Comparison of ENCODE assay signal across 10 cellular contexts in the genomic region with DNA sequence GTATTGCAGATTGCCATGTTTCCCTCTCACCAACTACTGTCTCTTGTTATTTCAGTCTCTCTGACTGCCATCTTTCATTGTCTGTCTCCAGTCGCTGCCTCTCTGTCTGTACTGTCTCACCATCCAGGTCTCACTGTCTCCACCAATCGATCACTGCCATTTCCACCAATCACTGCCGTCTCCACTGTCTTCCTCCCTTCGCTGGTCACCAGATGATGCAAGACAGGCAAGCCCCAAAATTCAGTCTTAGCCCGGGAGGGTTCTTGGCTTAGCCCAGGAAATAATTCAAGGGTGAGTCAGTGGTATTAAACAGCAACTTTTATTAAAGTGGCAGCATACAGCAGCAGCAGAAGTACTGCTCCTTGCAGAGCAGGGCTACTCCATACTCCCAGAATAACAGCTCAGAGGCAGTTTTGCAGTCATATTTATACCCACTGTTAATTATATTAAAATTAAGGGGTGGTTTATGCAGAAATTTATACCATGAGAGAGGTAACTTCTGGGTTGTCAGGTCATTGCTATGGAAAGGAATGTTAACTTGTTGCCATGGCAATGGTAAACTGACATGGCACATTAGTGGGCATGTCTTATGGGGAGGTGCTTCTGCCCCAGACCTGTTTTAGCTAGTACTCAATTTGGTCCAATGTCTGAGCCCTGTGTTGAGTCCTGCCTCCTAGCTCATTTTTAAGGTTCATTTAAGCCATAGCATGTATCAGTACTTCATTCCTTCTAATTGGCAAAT. TPM values are rescaled to one million over a fixed set of nuclear protein-coding genes. Genes with fewer than 3 reads are reported as not detected.
DNase-seq lines count a peak whose midpoint lies in the region; ATAC-seq, FAIRE-seq and TF ChIP-seq lines count a peak whose summit lies in the region.
"Had no signal": no experiment of that assay in that cellular context is flagged by ENCODE, and none has a peak within 500 bp of the region (broad histone marks: within the 10 kb centered on the region; RNA-seq: fewer than 3 reads in every experiment).

No MANE protein-coding gene starts in this region.

- no peak overlapping the region for H3K4me3 ChIP-seq in heart left ventricle
- H3K4me3 ChIP-seq: BLaER1 treated with 17β-estradiol and CSF1 and Interleukin-3, amounts not matched to agents 10 nM and 100 nM had no signal

- 40 to 48% (median 44%) methylated on average over 5 of the region's 5 CpGs for WGBS in heart left ventricle, 4 donors

- FAIRE-seq in urothelium cell line (lab: Jason Lieb, UNC) = peak; percentile 92

- DNase-seq in heart left ventricle (peak in 1 of 5 donors; percentile 30), Right ventricle myocardium superior (no peak), T1000 (lab: John Stamatoyannopoulos, UW) (peak; percentile 81), hepatic stellate cell (ENCODE audit: low spot score) (peak; percentile 95), urothelium cell line (ENCODE audit: low spot score) (peak; percentile 89), NCI-H2107 treated with DMSO at 0.1 percent for 48 hours (lab: John Stamatoyannopoulos, UW; ENCODE audit: unreplicated experiment) (no peak), retina (no peak)
- DNase-seq in activated T-cell treated with anti-CD3 and anti-CD28 coated beads, Interleukin-2, amount 50 U/mL, for 48 hours = no peak
- DNase-seq: NCI-H1048 had no signal

- TF ChIP-seq POLR2A in heart left ventricle (IDR thresholded peaks at IDR 0.05) = no peak

- intact Hi-C loops in heart left ventricle (cut with DNase I) = no loop called here
- intact Hi-C loops in Right ventricle myocardium superior (cut with DNase I) = no loop called here

- peaks cover 0 to 25% (median 4%) of the 10 kb centered on the region in 12 donors for H3K9me3 ChIP-seq in heart left ventricle

- H3K4me1 ChIP-seq in heart left ventricle = no peaks in the 10 kb centered on the region

- peak overlapping the region in 1 of 12 donors; percentile 58 for H3K27ac ChIP-seq in heart left ventricle

- no peaks in the 10 kb centered on the region for H3K27me3 ChIP-seq in heart left ventricle
- H3K27me3 ChIP-seq: BLaER1 treated with 17β-estradiol and CSF1 and Interleukin-3, amounts not matched to agents 10 nM and 100 nM had no signal

- no peak for TF ChIP-seq CTCF in heart left ventricle (IDR thresholded peaks at IDR 0.05)

- no peaks in the 10 kb centered on the region for H3K36me3 ChIP-seq in heart left ventricle

- peak in 3 of 4 donors; percentile 60 to 84 (median 69) for ATAC-seq in heart left ventricle
- ATAC-seq in Right ventricle myocardium superior (ENCODE audit: poor library complexity) = no peak

RNA-seq across cellular contexts. Expression of a gene that starts 23.0 kb away (rescaled TPM):
- 10 to 100 TPM; 29.8 to 51.3 (median 35.2) TPM for total RNA-seq in heart left ventricle
- polyA plus RNA-seq in heart left ventricle = 10 to 100 TPM; 24.3 to 45.3 TPM
- 41.8 TPM for total RNA-seq in Right ventricle myocardium superior

Comparison
In these comparisons a context has a peak if more than half of its experiments do, and no peak if none do; other contexts are left out.
1. DNase-seq: peak in T1000 (single experiment), hepatic stellate cell (single experiment) and urothelium cell line (single experiment); none in Right ventricle myocardium superior (single experiment), NCI-H2107 treated with DMSO at 0.1 percent for 48 hours (single experiment), retina (single experiment) and activated T-cell treated with anti-CD3 and anti-CD28 coated beads, Interleukin-2, amount 50 U/mL, for 48 hours (0 of 2).